22 cellular contexts compared by ENCODE assay signal in genomic region chr2:33230133-33230618, GRCh38.
DNase-seq lines count a peak whose midpoint lies in the region; TF ChIP-seq lines count a peak whose summit lies in the region.
"Had no signal": no experiment of that assay in that cellular context is flagged by ENCODE, and none has a peak within 500 bp of the region (broad histone marks: within the 10 kb centered on the region; RNA-seq: fewer than 3 reads in every experiment).

No MANE protein-coding gene starts in this region.

- peaks cover 18% of the 10 kb centered on the region for H3K9me3 Mint-ChIP-seq in mesothelial cell of epicardium
- H3K9me3 Mint-ChIP-seq: endodermal cell had no signal

- H3K27ac ChIP-seq in mesenchymal stem cell (ENCODE audit: low read length, poor library complexity, severe bottlenecking) = no peak overlapping the region
- H3K27ac ChIP-seq: SK-N-MC, WERI-Rb-1 had no signal

- no peak overlapping the region for H3K18ac ChIP-seq in mesenchymal stem cell (ENCODE audit: low read depth in 1 of 2, low read length in 2 of 2)

- no peak overlapping the region for H3K23ac ChIP-seq in mesenchymal stem cell (ENCODE audit: low read length in 2 of 2)

- TF ChIP-seq CTCF in mesothelial cell of epicardium (IDR thresholded peaks at IDR 0.05; ENCODE audit: unreplicated experiment) = no peak

- H2AFZ ChIP-seq in mesenchymal stem cell (ENCODE audit: low read depth, low read length) = no peak overlapping the region

- H4K91ac ChIP-seq in mesenchymal stem cell (ENCODE audit: low read length) = no peak overlapping the region

- no peak overlapping the region for H3K14ac ChIP-seq in mesenchymal stem cell (ENCODE audit: low read length in 2 of 2)

- no peak overlapping the region for H2BK15ac ChIP-seq in mesenchymal stem cell (ENCODE audit: low read depth, poor library complexity, severe bottlenecking)

- no peak overlapping the region for H2BK5ac ChIP-seq in mesenchymal stem cell (ENCODE audit: low read depth, low read length, poor library complexity, severe bottlenecking)

- H3K27me3 Mint-ChIP-seq in mesothelial cell of epicardium (ENCODE audit: low read depth) = no peaks in the 10 kb centered on the region
- H3K27me3 Mint-ChIP-seq: brain had no signal

- peak overlapping the region; percentile 3 for H3K9ac ChIP-seq in mesenchymal stem cell (ENCODE audit: low read length)

- no peak overlapping the region for H4K8ac ChIP-seq in mesenchymal stem cell (ENCODE audit: low read length)

- no peak overlapping the region for H3K4me2 ChIP-seq in mesenchymal stem cell (ENCODE audit: low read length, poor library complexity, severe bottlenecking)

- no peak overlapping the region for H3K27ac Mint-ChIP-seq in mesothelial cell of epicardium
- H3K27ac Mint-ChIP-seq: brain; CD8-positive, alpha-beta memory T cell; endodermal cell; stimulated activated naive B cell treated with anti-CD40 and anti-IgM and Interleukin-4, amounts not matched to agents 10 μg/mL and 1 μg/mL and 100 μg/mL, for 72 hours had no signal

- CTCF ChIA-PET in HEK293T (lab: Yijun Ruan, JAX) = no interaction called here

- H3K4me1 ChIP-seq in mesenchymal stem cell (ENCODE audit: control insufficient read depth, insufficient read depth, low read depth, low read length) = no peaks in the 10 kb centered on the region

- no peaks in the 10 kb centered on the region for H3K9me3 ChIP-seq in mesenchymal stem cell (ENCODE audit: control insufficient read depth, low read length)

- H2BK120ac ChIP-seq in mesenchymal stem cell (ENCODE audit: low read depth, low read length) = no peak overlapping the region

- POLR2A ChIA-PET in HEK293T (lab: Yijun Ruan, JAX) = no interaction called here

- no peak overlapping the region for H3K4ac ChIP-seq in mesenchymal stem cell (ENCODE audit: low read depth in 1 of 2, low read length in 2 of 2)

- DNase-seq in HEK293T (ENCODE audit: extremely low spot score) = no peak
- DNase-seq in NCI-H1436 treated with DMSO at 0.1 percent for 48 hours (lab: John Stamatoyannopoulos, UW) = peak; percentile 42
- DNase-seq in NCI-H748 treated with DMSO at 0.1 percent for 48 hours (lab: John Stamatoyannopoulos, UW) = peak; percentile 57
- DNase-seq in mesenchymal stem cell = no peak
- no peak for DNase-seq in GDM1 (lab: John Stamatoyannopoulos, UW)
- no peak for DNase-seq in mesothelial cell of epicardium (ENCODE audit: low spot score in 2 of 2, unreplicated experiment in 2 of 2)
- no peak for DNase-seq in hepatic stellate cell (ENCODE audit: low spot score)
- no peak for DNase-seq in NK-92 treated with Interleukin-12 subunit alpha and Interleukin-12 subunit beta, amount 100 ng/mL, for 24 hours (lab: John Stamatoyannopoulos, UW)
- DNase-seq: activated CD4-positive, alpha-beta T cell treated with anti-CD3 and anti-CD28 coated beads, Interleukin-2, amount 50 U/mL, for 4 hours; activated CD8-positive, alpha-beta memory T cell treated with anti-CD3 and anti-CD28 coated beads, Interleukin-2, amount 50 U/mL, for 48 hours; activated effector memory CD4-positive, alpha-beta T cell treated with Interleukin-2 at 50 U/mL for 16 hours; CD8-positive, alpha-beta memory T cell; DND-41; endodermal cell; mammary epithelial cell; NCI-H446 treated with DMSO at 0.1 percent for 48 hours; occipital lobe; stimulated activated CD4-positive, alpha-beta T cell treated with anti-CD3 and anti-CD28 coated beads, Interleukin-2, amount 100 ng/mL, for 48 hours; stimulated activated naive B cell treated with anti-CD40 and anti-IgM and Interleukin-4, amounts not matched to agents 10 μg/mL and 1 μg/mL and 100 μg/mL, for 72 hours; WERI-Rb-1 had no signal

- no peaks in the 10 kb centered on the region for H3K27me3 ChIP-seq in mesenchymal stem cell (ENCODE audit: control insufficient read depth in 1 of 2, insufficient read depth in 1 of 2, low read length in 2 of 2)

- H2BK12ac ChIP-seq in mesenchymal stem cell (ENCODE audit: low read length in 2 of 2) = no peak overlapping the region

- H3K79me1 ChIP-seq in mesenchymal stem cell (replicated peaks; ENCODE audit: low read length, poor library complexity, severe bottlenecking) = no peaks in the 10 kb centered on the region

- H3K4me1 Mint-ChIP-seq in mesothelial cell of epicardium = peaks cover 7% of the 10 kb centered on the region
- H3K4me1 Mint-ChIP-seq: CD8-positive, alpha-beta memory T cell; endodermal cell; stimulated activated naive B cell treated with anti-CD40 and anti-IgM and Interleukin-4, amounts not matched to agents 10 μg/mL and 1 μg/mL and 100 μg/mL, for 72 hours had no signal

- H2AK5ac ChIP-seq in mesenchymal stem cell (ENCODE audit: low read length, severe bottlenecking) = no peak overlapping the region

- no peak overlapping the region for H3K4me3 Mint-ChIP-seq in mesothelial cell of epicardium
- H3K4me3 Mint-ChIP-seq: brain; CD8-positive, alpha-beta memory T cell; endodermal cell; stimulated activated naive B cell treated with anti-CD40 and anti-IgM and Interleukin-4, amounts not matched to agents 10 μg/mL and 1 μg/mL and 100 μg/mL, for 72 hours had no signal

- H3K36me3 ChIP-seq in mesenchymal stem cell (ENCODE audit: control insufficient read depth in 1 of 2, insufficient read depth in 2 of 2, low read depth in 1 of 2, low read length in 2 of 2) = peaks cover 0 to 5% of the 10 kb centered on the region in 2 experiments
- H3K36me3 ChIP-seq: WERI-Rb-1 had no signal

- H3K36me3 Mint-ChIP-seq in mesothelial cell of epicardium = peaks cover 29% of the 10 kb centered on the region

- no peak overlapping the region for H3K4me3 ChIP-seq in mesenchymal stem cell (ENCODE audit: insufficient read depth in 1 of 2, low read depth in 1 of 2, low read length in 2 of 2)
- H3K4me3 ChIP-seq: SK-N-MC had no signal

TF ChIP-seq in HEK293T, 16 proteins besides CTCF, POLR2A, EP300 and RAD21:
- no peak for TF ChIP-seq ZNF384 (IDR thresholded peaks at IDR 0.05)
- TF ChIP-seq, protein P1, sequence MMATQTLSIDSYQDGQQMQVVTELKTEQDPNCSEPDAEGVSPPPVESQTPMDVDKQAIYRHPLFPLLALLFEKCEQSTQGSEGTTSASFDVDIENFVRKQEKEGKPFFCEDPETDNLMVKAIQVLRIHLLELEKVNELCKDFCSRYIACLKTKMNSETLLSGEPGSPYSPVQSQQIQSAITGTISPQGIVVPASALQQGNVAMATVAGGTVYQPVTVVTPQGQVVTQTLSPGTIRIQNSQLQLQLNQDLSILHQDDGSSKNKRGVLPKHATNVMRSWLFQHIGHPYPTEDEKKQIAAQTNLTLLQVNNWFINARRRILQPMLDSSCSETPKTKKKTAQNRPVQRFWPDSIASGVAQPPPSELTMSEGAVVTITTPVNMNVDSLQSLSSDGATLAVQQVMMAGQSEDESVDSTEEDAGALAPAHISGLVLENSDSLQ (IDR thresholded peaks at IDR 0.05) = peak; percentile 83
TF ChIP-seq in HEK293T: peak in this region for 1.

Comparison
In these comparisons a context has a peak if more than half of its experiments do, and no peak if none do; other contexts are left out.
1. DNase-seq: peak in NCI-H1436 treated with DMSO at 0.1 percent for 48 hours (single experiment) and NCI-H748 treated with DMSO at 0.1 percent for 48 hours (single experiment); none in HEK293T (single experiment), mesenchymal stem cell (single experiment), GDM1 (single experiment), mesothelial cell of epicardium (0 of 2), hepatic stellate cell (single experiment) and NK-92 treated with Interleukin-12 subunit alpha and Interleukin-12 subunit beta, amount 100 ng/mL, for 24 hours (single experiment).